Comparison of ENCODE assay signal across 18 cellular contexts in genomic region chr10:116768786-116769185, GRCh38. TPM values are rescaled to one million over a fixed set of nuclear protein-coding genes. Genes with fewer than 3 reads are reported as not detected.
"Had no signal": no experiment of that assay in that cellular context is flagged by ENCODE, and none has a peak within 500 bp of the region (broad histone marks: within the 10 kb centered on the region; RNA-seq: fewer than 3 reads in every experiment).

No MANE protein-coding gene starts in this region.

- DNase-seq: activated CD4-positive, alpha-beta T cell treated with anti-CD3 and anti-CD28 coated beads for 48 hours; activated naive CD4-positive, alpha-beta T cell treated with anti-CD3 and anti-CD28 coated beads, Interleukin-2, amount 50 U/mL, for 16 hours; dermis blood vessel endothelial cell; immature natural killer cell; left colon; mucosa of descending colon; naive thymus-derived CD8-positive, alpha-beta T cell; nucleus accumbens; stimulated activated CD4-positive, alpha-beta T cell treated with anti-CD3 and anti-CD28 coated beads, Interleukin-4, amount 100 ng/mL, for 1 hour; stimulated activated CD8-positive, alpha-beta memory T cell treated with anti-CD3 and anti-CD28 coated beads, Interleukin-4, amount 100 ng/mL, for 48 hours; T-helper 1 cell; testis had no signal

- H3K9me3 ChIP-seq: esophagus muscularis mucosa, prostate gland, testis had no signal

- H3K4me3 Mint-ChIP-seq: activated T-helper 1 cell treated with anti-CD3 and anti-CD28 coated beads, Interleukin-12 subunit alpha, Interleukin-12 subunit beta, Interleukin-2, Interleukin-4 antibody, amounts not matched to agents 30 ng/mL and 10 ng/mL and 1 ng/mL, durations not matched to agents 14 hours and 24 hours and 36 hours; brain; central memory CD8-positive, alpha-beta T cell; immature natural killer cell; naive thymus-derived CD8-positive, alpha-beta T cell; stimulated activated naive CD8-positive, alpha-beta T cell treated with anti-CD3 and anti-CD28 coated beads, Interleukin-15, Interleukin-2, amounts not matched to agents 100 ng/mL and 50 ng/mL, for 24 hours had no signal

- H3K36me3 ChIP-seq: esophagus muscularis mucosa, prostate gland had no signal

- ATAC-seq: left colon; mucosa of descending colon; naive thymus-derived CD8-positive, alpha-beta T cell had no signal

- H3K27me3 ChIP-seq: testis had no signal

- H3K36me3 Mint-ChIP-seq: immature natural killer cell; naive thymus-derived CD8-positive, alpha-beta T cell had no signal

- H3K4me3 ChIP-seq: esophagus muscularis mucosa, mucosa of descending colon, prostate gland, testis had no signal

- H3K4me1 ChIP-seq: prostate gland had no signal

- H3K4me1 Mint-ChIP-seq: central memory CD8-positive, alpha-beta T cell; immature natural killer cell had no signal

- H3K27ac ChIP-seq: esophagus muscularis mucosa, prostate gland, testis had no signal

- H3K27ac Mint-ChIP-seq: activated T-helper 1 cell treated with anti-CD3 and anti-CD28 coated beads, Interleukin-12 subunit alpha, Interleukin-12 subunit beta, Interleukin-2, Interleukin-4 antibody, amounts not matched to agents 30 ng/mL and 10 ng/mL and 1 ng/mL, durations not matched to agents 14 hours and 24 hours and 36 hours; brain; immature natural killer cell; naive thymus-derived CD8-positive, alpha-beta T cell; stimulated activated naive CD8-positive, alpha-beta T cell treated with anti-CD3 and anti-CD28 coated beads, Interleukin-15, Interleukin-2, amounts not matched to agents 100 ng/mL and 50 ng/mL, for 24 hours had no signal

- H3K9me3 Mint-ChIP-seq: activated T-helper 1 cell treated with anti-CD3 and anti-CD28 coated beads, Interleukin-12 subunit alpha, Interleukin-12 subunit beta, Interleukin-2, Interleukin-4 antibody, amounts not matched to agents 30 ng/mL and 10 ng/mL and 1 ng/mL, durations not matched to agents 14 hours and 24 hours and 36 hours; central memory CD8-positive, alpha-beta T cell; immature natural killer cell; stimulated activated naive CD8-positive, alpha-beta T cell treated with anti-CD3 and anti-CD28 coated beads, Interleukin-15, Interleukin-2, amounts not matched to agents 100 ng/mL and 50 ng/mL, for 24 hours had no signal

RNA-seq across cellular contexts. Expression of gene HSPA12A, which starts 26.4 kb away (rescaled TPM):
- total RNA-seq: naive thymus-derived CD8-positive, alpha-beta T cell had no signal
- polyA plus RNA-seq: naive thymus-derived CD8-positive, alpha-beta T cell had no signal
